ENCODE assay signal across 17 cellular contexts in the genomic region with DNA sequence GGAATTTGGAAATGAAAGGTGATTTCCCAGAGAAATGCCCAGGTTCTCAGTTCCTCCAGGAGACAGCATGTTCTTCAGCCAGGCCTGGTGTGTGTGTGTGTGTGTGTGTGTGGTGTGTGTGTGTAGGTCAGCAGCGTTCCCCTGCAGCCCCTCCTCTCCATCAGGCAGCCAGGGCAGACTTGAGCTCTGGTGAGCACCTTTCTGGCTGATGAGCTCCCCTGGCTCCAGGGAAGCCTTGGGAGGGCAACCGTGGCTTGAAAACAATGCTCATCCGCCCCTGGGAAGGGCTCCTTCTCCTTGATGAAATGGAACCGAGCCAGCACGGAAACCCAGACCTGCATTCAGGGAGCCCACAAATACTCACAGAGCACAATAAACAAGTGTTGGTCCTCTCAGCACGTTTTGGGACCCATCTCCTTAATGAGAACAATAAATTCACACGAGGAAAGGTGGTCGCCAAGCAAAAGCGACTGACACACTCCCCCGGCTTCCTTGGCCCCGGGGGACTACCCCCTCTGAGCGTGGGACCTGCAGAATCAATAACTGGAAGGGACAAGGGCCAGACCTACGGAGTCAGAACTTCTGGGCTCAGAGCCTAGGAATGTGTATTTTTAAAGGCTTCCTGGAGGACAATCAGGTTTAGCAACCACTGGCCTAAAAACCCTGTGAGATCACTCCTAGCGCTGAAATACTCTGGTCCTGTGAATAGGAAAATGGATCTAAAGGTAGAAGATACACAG. TPM values are rescaled to one million over a fixed set of nuclear protein-coding genes. Genes with fewer than 3 reads are reported as not detected.
DNase-seq lines count a peak whose midpoint lies in the region; ATAC-seq, FAIRE-seq and TF ChIP-seq lines count a peak whose summit lies in the region.
"Had no signal": no experiment of that assay in that cellular context is flagged by ENCODE, and none has a peak within 500 bp of the region (broad histone marks: within the 10 kb centered on the region; RNA-seq: fewer than 3 reads in every experiment).

No MANE protein-coding gene starts in this region.

- TF ChIP-seq CTCF in MM.1S (IDR thresholded peaks at IDR 0.05; ENCODE audit: low read length) (no peak), D721Med (IDR thresholded peaks at IDR 0.05; ENCODE audit: insufficient read depth, missing control alignments) (no peak)

- no peak overlapping the region for H2BK120ac ChIP-seq in neuronal stem cell (ENCODE audit: low read depth, low read length)

- peaks cover 63% of the 10 kb centered on the region for H3K4me1 ChIP-seq in MM.1S (ENCODE audit: low read length)
- H3K4me1 ChIP-seq in neuronal stem cell (ENCODE audit: control insufficient read depth in 2 of 2, insufficient read depth in 1 of 2, low read depth in 1 of 2, low read length in 2 of 2), result peaks cover 19 to 30% of the 10 kb centered on the region in 2 donors

- no peak overlapping the region for H3K4ac ChIP-seq in neuronal stem cell (ENCODE audit: low read length)

- H3K4me2 ChIP-seq in MM.1S (ENCODE audit: low read depth, low read length) (no peak overlapping the region), neuronal stem cell (ENCODE audit: insufficient read depth, low read length, poor library complexity, severe bottlenecking) (no peak overlapping the region)

- ATAC-seq in left ventricle myocardium superior (peak; percentile 80), HG02763 (IDR thresholded peaks at IDR 0.05; ENCODE audit: unreplicated experiment) (no peak)
- ATAC-seq: effector memory CD8-positive, alpha-beta T cell; T-helper 17 cell had no signal

- no peak overlapping the region for H2BK15ac ChIP-seq in neuronal stem cell (ENCODE audit: low read length)

- no peaks in the 10 kb centered on the region for H3K9me2 ChIP-seq in MM.1S (replicated peaks; ENCODE audit: insufficient read depth, low read length)

- H3F3A ChIP-seq in MM.1S (ENCODE audit: insufficient read depth, low read length), result peaks cover 22% of the 10 kb centered on the region

- no peak overlapping the region for H3K23ac ChIP-seq in neuronal stem cell (ENCODE audit: low read depth, low read length, poor library complexity)

- FAIRE-seq in D721Med (lab: Jason Lieb, UNC), result no peak

- H2AFZ ChIP-seq in MM.1S (ENCODE audit: low read length) (no peak overlapping the region), neuronal stem cell (ENCODE audit: low read length) (peak overlapping the region; percentile 71)

- no peak overlapping the region for H2BK12ac ChIP-seq in neuronal stem cell (ENCODE audit: low read length)

- H4K8ac ChIP-seq in neuronal stem cell (ENCODE audit: low read depth, low read length), result no peak overlapping the region

- H2BK5ac ChIP-seq in neuronal stem cell (ENCODE audit: low read length), result no peak overlapping the region

- no peaks in the 10 kb centered on the region for H3K27me3 ChIP-seq in MM.1S (replicated peaks; ENCODE audit: insufficient read depth, low read length)
- H3K27me3 ChIP-seq in neuronal stem cell (ENCODE audit: control insufficient read depth in 3 of 3, insufficient read depth in 3 of 3, low read depth in 1 of 3, low read length in 3 of 3), result peaks cover 0 to 26% (median 0%) of the 10 kb centered on the region in 3 experiments

- no peak overlapping the region for H3K4me3 ChIP-seq in MM.1S (ENCODE audit: low read length)
- no peak overlapping the region for H3K4me3 ChIP-seq in neuronal stem cell (ENCODE audit: low read length in 2 of 2)

- H3K36me3 ChIP-seq in MM.1S (replicated peaks; ENCODE audit: insufficient read depth, low read length) (no peaks in the 10 kb centered on the region), neuronal stem cell (replicated peaks in 1 of 2; ENCODE audit: control insufficient read depth in 2 of 2, insufficient read depth in 2 of 2, low read length in 2 of 2) (no peaks in the 10 kb centered on the region)
- H3K36me3 ChIP-seq: neutrophil had no signal

- peak; percentile 25 for DNase-seq in AG20443 (ENCODE audit: low spot score)
- DNase-seq in MM.1S, result no peak
- peak; percentile 34 for DNase-seq in left ventricle myocardium superior
- no peak for DNase-seq in neuronal stem cell (ENCODE audit: low spot score)
- DNase-seq in D721Med (ENCODE audit: insufficient read length, low spot score), result no peak
- no peak for DNase-seq in HUDEP-2 (lab: John Stamatoyannopoulos, UW; ENCODE audit: unreplicated experiment in 76 of 76)
- no peak for DNase-seq in SIG-M5 treated with dmso at 0.1 percent for 504 hours (lab: John Stamatoyannopoulos, UW; ENCODE audit: unreplicated experiment)
- DNase-seq: activated CD4-positive, alpha-beta T cell treated with anti-CD3 and anti-CD28 coated beads for 1 hour; caudate nucleus; effector memory CD8-positive, alpha-beta T cell; HFFc6; NCI-H1092 treated with DMSO at 0.1 percent for 48 hours; NCI-H2171 treated with DMSO at 0.1 percent for 48 hours; stimulated activated naive CD4-positive, alpha-beta T cell treated with Interleukin-2 at 50 U/mL for 16 hours; T-helper 17 cell had no signal

- H3K79me1 ChIP-seq in neuronal stem cell (ENCODE audit: low read depth, low read length), result no peaks in the 10 kb centered on the region

- H3K9me3 ChIP-seq in MM.1S (replicated peaks; ENCODE audit: insufficient read depth, low read length) (no peaks in the 10 kb centered on the region), neuronal stem cell (replicated peaks in 1 of 2; ENCODE audit: control insufficient read depth in 2 of 2, insufficient read depth in 1 of 2, low read depth in 1 of 2, low read length in 2 of 2) (no peaks in the 10 kb centered on the region)
- H3K9me3 ChIP-seq: neutrophil had no signal

- no CpG with 5 or more reads among the region's 14 CpGs for WGBS in neuronal stem cell (ENCODE audit: extremely low coverage in 2 of 2, insufficient read length in 2 of 2, insufficient replicate concordance in 1 of 2), 2 donors

- no peak overlapping the region for H3K14ac ChIP-seq in neuronal stem cell (ENCODE audit: low read length)

- H2AK5ac ChIP-seq in neuronal stem cell (ENCODE audit: low read depth, low read length), result no peak overlapping the region

- no peak overlapping the region for H4K91ac ChIP-seq in neuronal stem cell (ENCODE audit: low read depth, low read length, poor library complexity)

- no peak overlapping the region for H3K18ac ChIP-seq in neuronal stem cell (ENCODE audit: low read length)

- H3K79me2 ChIP-seq in MM.1S (ENCODE audit: low read length), result no peaks in the 10 kb centered on the region

- intact Hi-C loops in left ventricle myocardium superior (cut with micrococcal nuclease), result no loop called here

- peak overlapping the region; percentile 11; the same call in 1 of the 2 replicates for H3K27ac ChIP-seq in MM.1S (ENCODE audit: low read length)
- no peak overlapping the region for H3K27ac ChIP-seq in neuronal stem cell (replicated peaks; ENCODE audit: low read length)
- H3K27ac ChIP-seq: neutrophil had no signal

- H3K9ac ChIP-seq in MM.1S (ENCODE audit: low read length) (no peak overlapping the region), neuronal stem cell (ENCODE audit: low read depth, low read length, poor library complexity) (no peak overlapping the region)

- H4K20me1 ChIP-seq in MM.1S (ENCODE audit: insufficient read depth, low read length), result no peaks in the 10 kb centered on the region

RNA-seq across cellular contexts. Expression of gene HES1, which starts 38.6 kb away (rescaled TPM):
- total RNA-seq in left ventricle myocardium superior, result 13.4 TPM
- 29.1 TPM for polyA plus RNA-seq in neuronal stem cell (2013, experiment 1 of 2)
- 30.9 TPM for polyA plus RNA-seq in neuronal stem cell (2013, experiment 2 of 2)

Comparison
In these comparisons a context has a peak if more than half of its experiments do, and no peak if none do; other contexts are left out.
1. DNase-seq: peak in AG20443 (single experiment) and left ventricle myocardium superior (single experiment); none in MM.1S (single experiment), neuronal stem cell (single experiment), D721Med (single experiment), HUDEP-2 (0 of 76) and SIG-M5 treated with dmso at 0.1 percent for 504 hours (single experiment).